25 cellular contexts compared by ENCODE assay signal in genomic region chr18:55479656-55480420, GRCh38.
DNase-seq lines count a peak whose midpoint lies in the region; ATAC-seq and TF ChIP-seq lines count a peak whose summit lies in the region.
"Had no signal": no experiment of that assay in that cellular context is flagged by ENCODE, and none has a peak within 500 bp of the region (broad histone marks: within the 10 kb centered on the region; RNA-seq: fewer than 3 reads in every experiment).

No MANE protein-coding gene starts in this region.

- H3K27me3 ChIP-seq in IMR-90 (ENCODE audit: control insufficient read depth, insufficient read depth, low read length), result no peaks in the 10 kb centered on the region
- no peaks in the 10 kb centered on the region for H3K27me3 ChIP-seq in left lung
- H3K27me3 ChIP-seq in skeletal muscle tissue (ENCODE audit: control insufficient read depth in 3 of 3, insufficient read depth in 3 of 3, low read length in 3 of 3), result no peaks in the 10 kb centered on the region
- no peaks in the 10 kb centered on the region for H3K27me3 ChIP-seq in H7 (ENCODE audit: control insufficient read depth, insufficient read depth, low read length)

- 0 out of 2 replicates have a peak overlapping the region, but pooled peaks have one; percentile 16 for H2AK5ac ChIP-seq in IMR-90 (ENCODE audit: low read depth, low read length)

- H4K5ac ChIP-seq in IMR-90 (ENCODE audit: low read depth, low read length), result peak overlapping the region; percentile 67; the same call in 1 of the 2 replicates

- H4K20me1 ChIP-seq in IMR-90 (ENCODE audit: insufficient read depth, low read length), result peaks cover 5% of the 10 kb centered on the region; the same call in 1 of the 2 replicates

- no peak overlapping the region for H2AK9ac ChIP-seq in IMR-90 (replicated peaks; ENCODE audit: low read depth, low read length, poor library complexity)

- no peak overlapping the region for H2AFZ ChIP-seq in IMR-90 (replicated peaks; ENCODE audit: low read length, poor library complexity)

- no peak overlapping the region for H3K56ac ChIP-seq in IMR-90 (ENCODE audit: extremely low read depth, insufficient read depth, low read length)

- 0 out of 2 replicates have a peak, but pooled peaks cover 4% of the 10 kb centered on the region for H3K9me3 Mint-ChIP-seq in WTC11
- H3K9me3 Mint-ChIP-seq: CD8-positive, alpha-beta T cell; naive B cell; T-cell had no signal

- H3K4me3 ChIP-seq in IMR-90 (ENCODE audit: insufficient read depth, low read depth, low read length), result no peak overlapping the region
- no peak overlapping the region for H3K4me3 ChIP-seq in left lung
- H3K4me3 ChIP-seq in skeletal muscle tissue (ENCODE audit: low read length in 3 of 3), result no peak overlapping the region
- H3K4me3 ChIP-seq in H7 (ENCODE audit: insufficient read depth, low read depth, low read length), result no peak overlapping the region

- ATAC-seq in IMR-90 (ENCODE audit: low read depth), result no peak
- ATAC-seq in WTC11, result peak; percentile 41; the same call in 1 of the 2 replicates
- ATAC-seq in left lung, result no peak
- ATAC-seq: CD8-positive, alpha-beta T cell; PC-3; T-cell had no signal

- H2BK120ac ChIP-seq in IMR-90 (ENCODE audit: low read depth, low read length), result no peak overlapping the region

- H3K9me1 ChIP-seq in IMR-90 (ENCODE audit: insufficient read depth, low read length), result peaks cover 11% of the 10 kb centered on the region

- H3K14ac ChIP-seq in IMR-90 (replicated peaks; ENCODE audit: low read depth, low read length), result 0 out of 2 replicates have a peak overlapping the region, but pooled peaks have one; percentile 24

- CTCF ChIA-PET in IMR-90 (lab: Yijun Ruan, JAX), result interaction anchor here (0.7 kb wide), 1 partner anchor 52 kb away, joined by 3 read pairs; no protein-coding TSS in a partner anchor
- CTCF ChIA-PET in WTC11 (lab: Charles Lee), result no interaction called here

- H3K27ac Mint-ChIP-seq in WTC11, result peak overlapping the region; percentile 30; the same call in 1 of the 2 replicates
- H3K27ac Mint-ChIP-seq: CD8-positive, alpha-beta T cell; T-cell had no signal

- H3K18ac ChIP-seq in IMR-90 (ENCODE audit: low read depth, low read length), result no peak overlapping the region

- peaks cover 1% of the 10 kb centered on the region; the same call in 1 of the 2 replicates for H3K36me3 ChIP-seq in IMR-90 (ENCODE audit: control insufficient read depth, insufficient read depth, low read length)
- no peaks in the 10 kb centered on the region for H3K36me3 ChIP-seq in left lung
- no peaks in the 10 kb centered on the region for H3K36me3 ChIP-seq in skeletal muscle tissue (ENCODE audit: control insufficient read depth in 3 of 3, insufficient read depth in 3 of 3, low read length in 3 of 3)
- H3K36me3 ChIP-seq in H7 (replicated peaks; ENCODE audit: control insufficient read depth, insufficient read depth, low read length), result no peaks in the 10 kb centered on the region

- no peak overlapping the region for H2BK15ac ChIP-seq in IMR-90 (ENCODE audit: low read depth, low read length)

- dilution Hi-C loops in IMR-90 (cut with HindIII; ENCODE audit: low sequenced_read_pairs, unreplicated experiment), result no loop called here

- POLR2A ChIA-PET in IMR-90 (lab: Charles Lee; ENCODE audit: unreplicated experiment), result no interaction called here
- POLR2A ChIA-PET in WTC11 (lab: Charles Lee), result interaction anchor here (0.6 kb wide), 2 partner anchors 17 to 33 kb away, joined by 5 to 6 read pairs; no protein-coding TSS in a partner anchor

- H3K9me3 ChIP-seq in IMR-90 (ENCODE audit: control insufficient read depth, insufficient read depth, low read length), result no peaks in the 10 kb centered on the region
- no peaks in the 10 kb centered on the region for H3K9me3 ChIP-seq in left lung
- no peaks in the 10 kb centered on the region for H3K9me3 ChIP-seq in skeletal muscle tissue (ENCODE audit: control insufficient read depth in 3 of 3, low read length in 3 of 3)

- DNase-seq in IMR-90, result no peak
- no peak for DNase-seq in WTC11 (ENCODE audit: low spot score)
- no peak for DNase-seq in left lung
- DNase-seq in NCI-H1436 (lab: John Stamatoyannopoulos, UW), result no peak
- DNase-seq in NCI-H510A treated with DMSO at 0.1 percent for 48 hours (lab: John Stamatoyannopoulos, UW), result no peak
- no peak for DNase-seq in T-helper 1 cell
- no peak for DNase-seq in H7
- DNase-seq: activated naive CD4-positive, alpha-beta T cell treated with Interleukin-2 at 50 U/mL for 16 hours; activated T-cell treated with anti-CD3 and anti-CD28 coated beads, Interleukin-2, amount 50 U/mL, for 48 hours; amniotic stem cell; caudate nucleus; CD8-positive, alpha-beta T cell; foreskin fibroblast; GDM1; islet precursor cell; KG1; MV-4-11; naive B cell; NCI-H187; NCI-H774; PC-3; SIG-M5; stimulated activated CD4-positive, alpha-beta T cell treated with anti-CD3 and anti-CD28 coated beads, Interleukin-1b, Interleukin-23, amount 100 ng/mL, for 48 hours; T-cell had no signal

- BruUV-seq in IMR-90 (replicated peaks; lab: Mats Ljungman, UMichigan), result no TSS peak

- in situ Hi-C loops in IMR-90 (cut with MboI; ENCODE audit: low sequenced_read_pairs), result no loop called here

- H2BK5ac ChIP-seq in IMR-90 (ENCODE audit: low read depth, low read length, poor library complexity, severe bottlenecking), result no peak overlapping the region

- no peak overlapping the region for H3K4me2 ChIP-seq in IMR-90 (ENCODE audit: low read depth, low read length)

- no peak for TF ChIP-seq POLR2A in IMR-90 (IDR thresholded peaks at IDR 0.05; ENCODE audit: low read depth, low read length)

- peaks cover 29 to 78% of the 10 kb centered on the region in 2 experiments for H3K79me1 ChIP-seq in IMR-90 (ENCODE audit: low read depth in 1 of 2, low read length in 2 of 2)

- no peak overlapping the region for H4K91ac ChIP-seq in IMR-90 (ENCODE audit: insufficient read depth, low read depth, low read length)

- peak overlapping the region in 1 of 2 experiments; percentile 1; a peak in 1 of 4 replicates for H4K8ac ChIP-seq in IMR-90 (ENCODE audit: low read depth in 2 of 2, low read length in 2 of 2)

- peak overlapping the region; percentile 7; the same call in 1 of the 2 replicates for H3K4ac ChIP-seq in IMR-90 (ENCODE audit: low read depth, low read length)

- peaks cover 16% of the 10 kb centered on the region for H3K36me3 Mint-ChIP-seq in WTC11
- H3K36me3 Mint-ChIP-seq: T-cell had no signal

- TF ChIP-seq RAD21 in IMR-90 (IDR thresholded peaks at IDR 0.05; ENCODE audit: low read length), result no peak

- H3K27ac ChIP-seq in IMR-90 (ENCODE audit: insufficient read depth, low read length), result no peak overlapping the region
- H3K27ac ChIP-seq in left lung, result peak overlapping the region; percentile 62 to 76
- peak overlapping the region; percentile 25 for H3K27ac ChIP-seq in skeletal muscle tissue (ENCODE audit: low read depth, low read length)

- no peak overlapping the region for H3K4me3 Mint-ChIP-seq in WTC11
- H3K4me3 Mint-ChIP-seq: CD8-positive, alpha-beta T cell; T-cell had no signal

- H3K27me3 Mint-ChIP-seq in WTC11 (ENCODE audit: low read depth), result no peaks in the 10 kb centered on the region
- H3K27me3 Mint-ChIP-seq: naive B cell, T-cell had no signal

- H3K23ac ChIP-seq in IMR-90 (ENCODE audit: low read depth, low read length), result 0 out of 2 replicates have a peak overlapping the region, but pooled peaks have one; percentile 1

- H3K9ac ChIP-seq in IMR-90 (ENCODE audit: low read depth, low read length) (no peak overlapping the region), skeletal muscle tissue (ENCODE audit: low read depth in 1 of 3, low read length in 3 of 3) (no peak overlapping the region)

- TF ChIP-seq CTCF in IMR-90 (conservative IDR thresholded peaks at IDR 0.05; ENCODE audit: low read depth, low read length) (no peak), WTC11 (IDR thresholded peaks at IDR 0.05) (no peak), left lung (IDR thresholded peaks at IDR 0.05) (no peak)

- H2BK20ac ChIP-seq in IMR-90 (ENCODE audit: low read depth, low read length), result no peak overlapping the region

- 72% methylated on average over 3 of the region's 9 CpGs; no CpG with 5 or more reads in 1 of the 2 experiments for WGBS in IMR-90 (ENCODE audit: extremely low coverage in 2 of 2, insufficient read length in 1 of 2), 2 experiments

- H3K4me1 Mint-ChIP-seq in WTC11, result peaks cover 43% of the 10 kb centered on the region

- intact Hi-C loops in IMR-90 (cut with micrococcal nuclease) (loop anchor here (1.0 kb wide), 1 partner anchor 9 kb away; no protein-coding TSS in a partner anchor), left lung (cut with DNase I) (no loop called here)

- peaks cover 3% of the 10 kb centered on the region; the same call in 1 of the 2 replicates for H3K4me1 ChIP-seq in IMR-90 (ENCODE audit: control insufficient read depth, insufficient read depth, low read length)
- H3K4me1 ChIP-seq in left lung, result peaks cover 0 to 13% of the 10 kb centered on the region in 2 donors
- H3K4me1 ChIP-seq in skeletal muscle tissue (ENCODE audit: control insufficient read depth in 3 of 3, insufficient read depth in 3 of 3, low read length in 3 of 3), result peaks cover 8 to 22% (median 10%) of the 10 kb centered on the region in 3 donors

TF ChIP-seq in IMR-90, 13 proteins besides CTCF, POLR2A, EP300 and RAD21 (continues in another document):
- TF ChIP-seq MAFK (IDR thresholded peaks at IDR 0.05; ENCODE audit: low read depth, low read length) (no peak), CEBPB (IDR thresholded peaks at IDR 0.05; ENCODE audit: low read depth, low read length) (no peak), USF2 (IDR thresholded peaks at IDR 0.05; ENCODE audit: low read depth, low read length) (no peak), MXI1 (IDR thresholded peaks at IDR 0.05; ENCODE audit: borderline replicate concordance, low read depth, low read length) (no peak)

TF ChIP-seq in WTC11, 78 proteins besides CTCF, POLR2A, EP300 and RAD21:
- TF ChIP-seq NR2C2 (CRISPR knock-in tag; IDR thresholded peaks at IDR 0.05), result no peak
- no peak for TF ChIP-seq ZNF219 (CRISPR knock-in tag; IDR thresholded peaks at IDR 0.05; ENCODE audit: borderline replicate concordance)
- TF ChIP-seq ZNF317 (CRISPR knock-in tag; IDR thresholded peaks at IDR 0.05; ENCODE audit: borderline replicate concordance, low read depth), result no peak
- no peak for TF ChIP-seq ATF2 (CRISPR knock-in tag; IDR thresholded peaks at IDR 0.05; ENCODE audit: borderline replicate concordance, low read depth)
- TF ChIP-seq TEAD1 (CRISPR knock-in tag; IDR thresholded peaks at IDR 0.05), result no peak
